In genomic region chr1:151476083-151476482, GRCh38 we compare ENCODE assay signal across 30 cellular contexts. TPM values are rescaled to one million over a fixed set of nuclear protein-coding genes. Genes with fewer than 3 reads are reported as not detected.
DNase-seq lines count a peak whose midpoint lies in the region; ATAC-seq and TF ChIP-seq lines count a peak whose summit lies in the region.
"Had no signal": no experiment of that assay in that cellular context is flagged by ENCODE, and none has a peak within 500 bp of the region (broad histone marks: within the 10 kb centered on the region; RNA-seq: fewer than 3 reads in every experiment).

No MANE protein-coding gene starts in this region.

- ATAC-seq in gastrocnemius medialis = no peak
- ATAC-seq in HG02970 (IDR thresholded peaks at IDR 0.05; ENCODE audit: low FRiP score, unreplicated experiment) = no peak
- ATAC-seq: foreskin keratinocyte; heart right ventricle; lower lobe of right lung; naive thymus-derived CD8-positive, alpha-beta T cell had no signal

- no peak overlapping the region for H3K14ac ChIP-seq in trophoblast cell (ENCODE audit: low read length)

- H2AFZ ChIP-seq in trophoblast cell (ENCODE audit: insufficient read depth, low read length, poor library complexity) = no peak overlapping the region
- no peak overlapping the region for H2AFZ ChIP-seq in Karpas-422 (ENCODE audit: low read length)

- no peak overlapping the region for H2BK5ac ChIP-seq in trophoblast cell (ENCODE audit: low read depth, low read length, poor library complexity)

- no peak for TF ChIP-seq CTCF in gastrocnemius medialis (IDR thresholded peaks at IDR 0.05 in 4 of 5, conservative IDR thresholded peaks at IDR 0.05 in 1 of 5)

- no peak overlapping the region for H3K4ac ChIP-seq in trophoblast cell (ENCODE audit: low read depth, low read length)

- H3K27ac ChIP-seq in trophoblast cell (ENCODE audit: low read depth, low read length) = no peak overlapping the region
- H3K27ac ChIP-seq in gastrocnemius medialis = no peak overlapping the region
- no peak overlapping the region for H3K27ac ChIP-seq in Karpas-422 (ENCODE audit: low read length)
- H3K27ac ChIP-seq: BLaER1 treated with 17β-estradiol and CSF1 and Interleukin-3, amounts not matched to agents 10 nM and 100 nM; esophagus squamous epithelium; foreskin keratinocyte; heart right ventricle; lower lobe of right lung; suprapubic skin had no signal

- H3K79me2 ChIP-seq in trophoblast cell (ENCODE audit: control insufficient read depth, insufficient read depth, low read length, poor library complexity) (peaks cover 2% of the 10 kb centered on the region), Karpas-422 (ENCODE audit: low read length) (no peaks in the 10 kb centered on the region)

- no peak overlapping the region for H4K8ac ChIP-seq in trophoblast cell (ENCODE audit: low read depth, low read length)

- no peak overlapping the region for H2BK12ac ChIP-seq in trophoblast cell (ENCODE audit: low read length)

- H3K4me2 ChIP-seq in trophoblast cell (ENCODE audit: low read length) (no peak overlapping the region), Karpas-422 (ENCODE audit: low read depth, low read length, poor library complexity, severe bottlenecking) (no peak overlapping the region)
- H3K4me2 ChIP-seq: BLaER1 treated with 17β-estradiol and CSF1 and Interleukin-3, amounts not matched to agents 10 nM and 100 nM had no signal

- H3K9ac ChIP-seq in trophoblast cell (ENCODE audit: low read length) (no peak overlapping the region), Karpas-422 (ENCODE audit: low read length) (no peak overlapping the region)
- H3K9ac ChIP-seq: BLaER1 treated with 17β-estradiol and CSF1 and Interleukin-3, amounts not matched to agents 10 nM and 100 nM had no signal

- DNase-seq in GM04503 (ENCODE audit: low read depth) (peak; percentile 53), HT1080 (ENCODE audit: low read depth) (peak; percentile 11), ecto neural progenitor cell (ENCODE audit: low spot score) (peak; percentile 30), trophoblast cell (peak; percentile 70 to 79), gastrocnemius medialis (no peak), HuH-7 (ENCODE audit: low spot score) (no peak), Karpas-422 (no peak)
- DNase-seq: activated CD4-positive, alpha-beta memory T cell treated with anti-CD3 and anti-CD28 coated beads for 36 hours; activated CD4-positive, alpha-beta T cell treated with anti-CD3 and anti-CD28 coated beads for 1 hour; activated CD8-positive, alpha-beta memory T cell treated with anti-CD3 and anti-CD28 coated beads, Interleukin-2, amount 50 U/mL, for 48 hours; activated naive CD4-positive, alpha-beta T cell treated with anti-CD3 and anti-CD28 coated beads, Interleukin-2, amount 50 U/mL, for 16 hours; cerebellar nuclear complex; COR-L47; dermis blood vessel endothelial cell; esophagus squamous epithelium; foreskin keratinocyte; H7; heart right ventricle; IMR-90; kidney glomerular epithelial cell; lower lobe of right lung; naive thymus-derived CD8-positive, alpha-beta T cell; NCI-H2029; NCI-H526; NK-92 treated with Interleukin-12 subunit alpha and Interleukin-12 subunit beta, amount 100 ng/mL, for 24 hours; SHP77; stimulated activated naive B cell treated with anti-CD40 and anti-IgM and Interleukin-4, amounts not matched to agents 10 μg/mL and 1 μg/mL and 100 μg/mL, for 72 hours had no signal

- no peaks in the 10 kb centered on the region for H3K9me2 ChIP-seq in Karpas-422 (replicated peaks; ENCODE audit: insufficient read depth, low read length)

- H3K27me3 ChIP-seq in trophoblast cell (ENCODE audit: insufficient read depth, low read length) (no peaks in the 10 kb centered on the region), gastrocnemius medialis (no peaks in the 10 kb centered on the region), Karpas-422 (ENCODE audit: low read length) (no peaks in the 10 kb centered on the region)
- H3K27me3 ChIP-seq: esophagus squamous epithelium, foreskin keratinocyte, heart right ventricle, suprapubic skin had no signal

- no CpG with 5 or more reads among the region's 6 CpGs for WGBS in trophoblast cell (ENCODE audit: extremely low coverage, insufficient coverage, insufficient read length)

- no peak overlapping the region for H4K12ac ChIP-seq in trophoblast cell (ENCODE audit: low read depth, low read length)

- TF ChIP-seq POLR2A in gastrocnemius medialis (IDR thresholded peaks at IDR 0.05) = no peak

- H3K9me3 ChIP-seq in trophoblast cell (ENCODE audit: insufficient read depth, low read depth, low read length) (no peaks in the 10 kb centered on the region), gastrocnemius medialis (no peaks in the 10 kb centered on the region), Karpas-422 (ENCODE audit: low read length) (no peaks in the 10 kb centered on the region)
- H3K9me3 ChIP-seq: esophagus squamous epithelium, lower lobe of right lung, suprapubic skin had no signal

- intact Hi-C loops in gastrocnemius medialis (cut with DNase I; ENCODE audit: low total_unique reads) = no loop called here

- no peaks in the 10 kb centered on the region for H3K4me1 ChIP-seq in trophoblast cell (ENCODE audit: control insufficient read depth in 1 of 2, insufficient read depth in 2 of 2, low read length in 2 of 2)
- no peaks in the 10 kb centered on the region for H3K4me1 ChIP-seq in gastrocnemius medialis
- peaks cover 8% of the 10 kb centered on the region for H3K4me1 ChIP-seq in Karpas-422 (ENCODE audit: low read length)
- H3K4me1 ChIP-seq: BLaER1 treated with 17β-estradiol and CSF1 and Interleukin-3, amounts not matched to agents 10 nM and 100 nM; foreskin keratinocyte; lower lobe of right lung had no signal

- no peaks in the 10 kb centered on the region for H3K36me3 ChIP-seq in trophoblast cell (ENCODE audit: control insufficient read depth in 1 of 2, insufficient read depth in 2 of 2, low read length in 2 of 2)
- no peaks in the 10 kb centered on the region for H3K36me3 ChIP-seq in gastrocnemius medialis
- no peaks in the 10 kb centered on the region for H3K36me3 ChIP-seq in Karpas-422 (ENCODE audit: insufficient read depth, low read length)
- H3K36me3 ChIP-seq: BLaER1 treated with 17β-estradiol and CSF1 and Interleukin-3, amounts not matched to agents 10 nM and 100 nM; esophagus squamous epithelium; heart right ventricle; lower lobe of right lung; suprapubic skin had no signal

- H3K79me1 ChIP-seq in trophoblast cell (ENCODE audit: low read length) = peaks cover 3% of the 10 kb centered on the region

- in situ Hi-C loops in gastrocnemius medialis (cut with MboI; ENCODE audit: low sequenced_read_pairs in 4 of 4) = no loop called here

- H2AK5ac ChIP-seq in trophoblast cell (ENCODE audit: low read length) = no peak overlapping the region

- H2BK120ac ChIP-seq in trophoblast cell (ENCODE audit: insufficient read depth, low read length, poor library complexity) = no peak overlapping the region

- H3K18ac ChIP-seq in trophoblast cell (ENCODE audit: low read length) = no peak overlapping the region

- no peaks in the 10 kb centered on the region for H4K20me1 ChIP-seq in Karpas-422 (ENCODE audit: insufficient read depth, low read depth, low read length)
- H4K20me1 ChIP-seq: BLaER1 treated with 17β-estradiol and CSF1 and Interleukin-3, amounts not matched to agents 10 nM and 100 nM had no signal

- H3K4me3 ChIP-seq in trophoblast cell (ENCODE audit: low read depth, low read length) (no peak overlapping the region), gastrocnemius medialis (no peak overlapping the region), Karpas-422 (ENCODE audit: low read length) (no peak overlapping the region)
- H3K4me3 ChIP-seq: BLaER1 treated with 17β-estradiol and CSF1 and Interleukin-3, amounts not matched to agents 10 nM and 100 nM; esophagus squamous epithelium; heart right ventricle; lower lobe of right lung; suprapubic skin had no signal

- H4K91ac ChIP-seq in trophoblast cell (ENCODE audit: low read depth, low read length) = no peak overlapping the region

- no peak overlapping the region for H3K23ac ChIP-seq in trophoblast cell (ENCODE audit: low read length)

RNA-seq across cellular contexts. Expression of gene POGZ, which starts 16.8 kb away (rescaled TPM):
- total RNA-seq in HT1080 (2014; rRNA removed; shearing (Covaris generic)) = 13.0 and 27.6 TPM in 2 replicates
- polyA plus RNA-seq in HT1080 (2015; cell fraction: cytosol; rRNA removed) = 16.6 and 17.9 TPM in 2 replicates
- polyA plus RNA-seq in HT1080 (2015; cell fraction: nucleus; rRNA removed) = 80.1 and 88.9 TPM in 2 replicates
- polyA plus RNA-seq in trophoblast cell (2013) = 40.5 and 43.4 TPM in 2 replicates
- total RNA-seq in gastrocnemius medialis = 10 to 100 TPM; 14.1 to 20.2 (median 15.1) TPM
- total RNA-seq in Karpas-422 (2014; rRNA removed; shearing (Covaris generic); ENCODE audit: low replicate concordance) = 54.1 and 78.7 TPM in 2 replicates

RNA-seq across cellular contexts. Expression of gene CGN, which starts 35.1 kb away (rescaled TPM):
- 1.6 and 2.4 TPM in 2 replicates for total RNA-seq in HT1080 (2014; rRNA removed; shearing (Covaris generic))
- polyA plus RNA-seq in HT1080 (2015; cell fraction: cytosol; rRNA removed) = 0.10 TPM in 2 replicates
- polyA plus RNA-seq in HT1080 (2015; cell fraction: nucleus; rRNA removed) = 3.9 TPM in 2 replicates
- 22.2 and 24.0 TPM in 2 replicates for polyA plus RNA-seq in trophoblast cell (2013)
- total RNA-seq in gastrocnemius medialis = under 1 TPM in 2 of 4 donors, not detected in 2; 0.34 to 0.78 TPM
- 0.22 TPM in 1 of 2 replicates, not detected in the other for total RNA-seq in Karpas-422 (2014; rRNA removed; shearing (Covaris generic); ENCODE audit: low replicate concordance)

Comparison
In these comparisons a context has a peak if more than half of its experiments do, and no peak if none do; other contexts are left out.
1. DNase-seq: peak in GM04503 (single experiment), HT1080 (single experiment), ecto neural progenitor cell (single experiment) and trophoblast cell (2 of 2); none in gastrocnemius medialis (0 of 2), HuH-7 (single experiment) and Karpas-422 (single experiment).